Comparison of ENCODE assay signal across 1 cellular context in the genomic region with DNA sequence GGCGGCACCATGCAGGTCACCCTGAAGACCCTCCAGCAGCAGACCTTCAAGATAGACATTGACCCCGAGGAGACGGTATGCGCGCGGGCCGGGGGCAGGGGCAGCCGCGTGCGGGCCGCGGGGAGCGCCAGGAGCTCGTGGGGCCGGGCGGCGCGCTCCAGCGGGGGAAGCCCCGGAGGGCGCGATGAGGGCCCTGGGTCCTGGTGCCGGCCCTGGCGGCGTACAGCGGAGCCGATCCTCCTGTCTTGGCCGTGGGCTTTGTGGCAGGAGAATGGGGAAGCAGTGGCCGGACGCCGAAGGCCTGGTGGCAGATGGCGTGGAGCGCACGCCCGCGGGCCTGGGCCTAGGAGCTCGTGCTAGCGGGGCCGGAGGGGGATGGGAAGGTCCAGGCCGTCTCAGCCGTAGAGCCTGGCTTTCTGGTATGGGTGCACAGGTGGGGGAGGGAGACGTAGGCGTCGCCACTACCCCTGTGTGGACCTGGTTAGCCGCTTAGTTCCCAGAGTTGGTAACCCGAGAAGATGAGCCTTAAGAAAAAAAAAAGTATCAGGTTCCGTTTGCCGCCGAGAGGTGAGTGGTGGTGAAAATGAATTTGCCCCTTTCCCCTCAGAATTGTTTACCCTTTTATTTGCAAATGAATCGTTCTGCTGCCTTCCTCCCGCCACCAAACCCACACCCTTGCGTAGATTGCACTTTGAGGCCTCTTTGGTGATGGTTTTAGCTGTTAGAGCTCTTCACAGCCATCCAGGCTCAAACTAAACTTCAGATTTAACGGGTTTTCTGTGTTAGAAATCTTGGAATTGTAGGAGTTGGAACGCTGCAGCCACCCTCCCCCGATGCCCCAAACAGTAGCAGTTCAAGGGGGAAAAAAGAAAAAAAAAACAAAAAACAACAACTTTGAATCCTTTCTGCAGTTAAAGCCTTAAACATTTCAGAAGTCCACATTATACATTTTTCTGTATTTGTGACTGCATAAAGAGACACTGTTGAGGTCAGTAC.
TF ChIP-seq lines count a peak whose summit lies in the region.

No MANE protein-coding gene starts in this region.

TF ChIP-seq in HepG2, 621 proteins besides CTCF, POLR2A, EP300 and RAD21 (continued from another document and continues in another):
- no peak for TF ChIP-seq CENPT (CRISPR knock-in tag; IDR thresholded peaks at IDR 0.05; ENCODE audit: low read depth)
- TF ChIP-seq, protein P1, sequence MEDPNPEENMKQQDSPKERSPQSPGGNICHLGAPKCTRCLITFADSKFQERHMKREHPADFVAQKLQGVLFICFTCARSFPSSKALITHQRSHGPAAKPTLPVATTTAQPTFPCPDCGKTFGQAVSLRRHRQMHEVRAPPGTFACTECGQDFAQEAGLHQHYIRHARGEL (CRISPR knock-in tag; IDR thresholded peaks at IDR 0.05), result no peak
- 0 out of 2 replicates have a peak, but pooled peaks have one; percentile 15 for TF ChIP-seq GATAD2A (CRISPR knock-in tag; IDR thresholded peaks at IDR 0.05)
- TF ChIP-seq RFXAP (CRISPR knock-in tag; IDR thresholded peaks at IDR 0.05; ENCODE audit: borderline replicate concordance), result no peak
- TF ChIP-seq ZNF878 (CRISPR knock-in tag; IDR thresholded peaks at IDR 0.05), result 0 out of 2 replicates have a peak, but pooled peaks have one; percentile 28
- TF ChIP-seq TRIM24 (CRISPR knock-in tag; IDR thresholded peaks at IDR 0.05), result no peak
- no peak for TF ChIP-seq ZNF839 (CRISPR knock-in tag; IDR thresholded peaks at IDR 0.05; ENCODE audit: borderline replicate concordance)
- TF ChIP-seq ZNF543 (CRISPR knock-in tag; IDR thresholded peaks at IDR 0.05), result no peak
- 0 out of 2 replicates have a peak, but pooled peaks have one; percentile 59 for TF ChIP-seq KDM4B (CRISPR knock-in tag; IDR thresholded peaks at IDR 0.05)
- peak; percentile 44; the same call in 1 of the 2 replicates for TF ChIP-seq SALL1 (CRISPR knock-in tag; IDR thresholded peaks at IDR 0.05)
- TF ChIP-seq, protein P2, sequence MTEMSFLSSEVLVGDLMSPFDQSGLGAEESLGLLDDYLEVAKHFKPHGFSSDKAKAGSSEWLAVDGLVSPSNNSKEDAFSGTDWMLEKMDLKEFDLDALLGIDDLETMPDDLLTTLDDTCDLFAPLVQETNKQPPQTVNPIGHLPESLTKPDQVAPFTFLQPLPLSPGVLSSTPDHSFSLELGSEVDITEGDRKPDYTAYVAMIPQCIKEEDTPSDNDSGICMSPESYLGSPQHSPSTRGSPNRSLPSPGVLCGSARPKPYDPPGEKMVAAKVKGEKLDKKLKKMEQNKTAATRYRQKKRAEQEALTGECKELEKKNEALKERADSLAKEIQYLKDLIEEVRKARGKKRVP (CRISPR knock-in tag; IDR thresholded peaks at IDR 0.05), result no peak
- TF ChIP-seq ZNF234 (CRISPR knock-in tag; conservative IDR thresholded peaks at IDR 0.05), result 0 out of 2 replicates have a peak, but pooled peaks have one; percentile 69
- no peak for TF ChIP-seq ZNF160 (CRISPR knock-in tag; IDR thresholded peaks at IDR 0.05)
- no peak for TF ChIP-seq REL (CRISPR knock-in tag; conservative IDR thresholded peaks at IDR 0.05)
- no peak for TF ChIP-seq ZSCAN29 (CRISPR knock-in tag; conservative IDR thresholded peaks at IDR 0.05)
- TF ChIP-seq, protein P3, sequence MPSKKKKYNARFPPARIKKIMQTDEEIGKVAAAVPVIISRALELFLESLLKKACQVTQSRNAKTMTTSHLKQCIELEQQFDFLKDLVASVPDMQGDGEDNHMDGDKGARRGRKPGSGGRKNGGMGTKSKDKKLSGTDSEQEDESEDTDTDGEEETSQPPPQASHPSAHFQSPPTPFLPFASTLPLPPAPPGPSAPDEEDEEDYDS (CRISPR knock-in tag; IDR thresholded peaks at IDR 0.05), result no peak
- no peak for TF ChIP-seq ZNF652 (CRISPR knock-in tag; IDR thresholded peaks at IDR 0.05; ENCODE audit: borderline replicate concordance, low read depth)
- 0 out of 2 replicates have a peak, but pooled peaks have one; percentile 23 for TF ChIP-seq ZNF205 (CRISPR knock-in tag; IDR thresholded peaks at IDR 0.05)
- TF ChIP-seq PRMT3 (CRISPR knock-in tag; IDR thresholded peaks at IDR 0.05; ENCODE audit: borderline replicate concordance, low read depth), result no peak
- TF ChIP-seq ZNF468 (CRISPR knock-in tag; IDR thresholded peaks at IDR 0.05), result no peak
- TF ChIP-seq ZFP62 (CRISPR knock-in tag; IDR thresholded peaks at IDR 0.05), result no peak
- TF ChIP-seq NFRKB (IDR thresholded peaks at IDR 0.05), result no peak
- TF ChIP-seq, protein P4, sequence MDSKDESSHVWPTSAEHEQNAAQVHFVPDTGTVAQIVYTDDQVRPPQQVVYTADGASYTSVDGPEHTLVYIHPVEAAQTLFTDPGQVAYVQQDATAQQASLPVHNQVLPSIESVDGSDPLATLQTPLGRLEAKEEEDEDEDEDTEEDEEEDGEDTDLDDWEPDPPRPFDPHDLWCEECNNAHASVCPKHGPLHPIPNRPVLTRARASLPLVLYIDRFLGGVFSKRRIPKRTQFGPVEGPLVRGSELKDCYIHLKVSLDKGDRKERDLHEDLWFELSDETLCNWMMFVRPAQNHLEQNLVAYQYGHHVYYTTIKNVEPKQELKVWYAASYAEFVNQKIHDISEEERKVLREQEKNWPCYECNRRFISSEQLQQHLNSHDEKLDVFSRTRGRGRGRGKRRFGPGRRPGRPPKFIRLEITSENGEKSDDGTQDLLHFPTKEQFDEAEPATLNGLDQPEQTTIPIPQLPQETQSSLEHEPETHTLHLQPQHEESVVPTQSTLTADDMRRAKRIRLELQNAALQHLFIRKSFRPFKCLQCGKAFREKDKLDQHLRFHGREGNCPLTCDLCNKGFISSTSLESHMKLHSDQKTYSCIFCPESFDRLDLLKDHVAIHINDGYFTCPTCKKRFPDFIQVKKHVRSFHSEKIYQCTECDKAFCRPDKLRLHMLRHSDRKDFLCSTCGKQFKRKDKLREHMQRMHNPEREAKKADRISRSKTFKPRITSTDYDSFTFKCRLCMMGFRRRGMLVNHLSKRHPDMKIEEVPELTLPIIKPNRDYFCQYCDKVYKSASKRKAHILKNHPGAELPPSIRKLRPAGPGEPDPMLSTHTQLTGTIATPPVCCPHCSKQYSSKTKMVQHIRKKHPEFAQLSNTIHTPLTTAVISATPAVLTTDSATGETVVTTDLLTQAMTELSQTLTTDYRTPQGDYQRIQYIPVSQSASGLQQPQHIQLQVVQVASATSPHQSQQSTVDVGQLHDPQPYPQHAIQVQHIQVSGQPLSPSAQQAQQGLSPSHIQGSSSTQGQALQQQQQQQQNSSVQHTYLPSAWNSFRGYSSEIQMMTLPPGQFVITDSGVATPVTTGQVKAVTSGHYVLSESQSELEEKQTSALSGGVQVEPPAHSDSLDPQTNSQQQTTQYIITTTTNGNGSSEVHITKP (CRISPR knock-in tag; IDR thresholded peaks at IDR 0.05; ENCODE audit: low read depth), result 0 out of 2 replicates have a peak, but pooled peaks have one; percentile 34
- no peak for TF ChIP-seq ZNF713 (CRISPR knock-in tag; IDR thresholded peaks at IDR 0.05)
- no peak for TF ChIP-seq XRCC5 (optimal IDR thresholded peaks at IDR 0.05; ENCODE audit: low read length)
- TF ChIP-seq MED13 (CRISPR knock-in tag; IDR thresholded peaks at IDR 0.05), result no peak
- TF ChIP-seq MIER2 (CRISPR knock-in tag; IDR thresholded peaks at IDR 0.05), result no peak
- peak; percentile 74 for TF ChIP-seq ASH2L (IDR thresholded peaks at IDR 0.05; ENCODE audit: insufficient read length, low read depth, low read length)
- TF ChIP-seq, protein P5, sequence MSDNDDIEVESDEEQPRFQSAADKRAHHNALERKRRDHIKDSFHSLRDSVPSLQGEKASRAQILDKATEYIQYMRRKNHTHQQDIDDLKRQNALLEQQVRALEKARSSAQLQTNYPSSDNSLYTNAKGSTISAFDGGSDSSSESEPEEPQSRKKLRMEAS (IDR thresholded peaks at IDR 0.05), result peak; percentile 70
- no peak for TF ChIP-seq TMF1 (CRISPR knock-in tag; IDR thresholded peaks at IDR 0.05; ENCODE audit: low read depth)
- no peak for TF ChIP-seq WIZ (CRISPR knock-in tag; IDR thresholded peaks at IDR 0.05)
- TF ChIP-seq, protein P6, sequence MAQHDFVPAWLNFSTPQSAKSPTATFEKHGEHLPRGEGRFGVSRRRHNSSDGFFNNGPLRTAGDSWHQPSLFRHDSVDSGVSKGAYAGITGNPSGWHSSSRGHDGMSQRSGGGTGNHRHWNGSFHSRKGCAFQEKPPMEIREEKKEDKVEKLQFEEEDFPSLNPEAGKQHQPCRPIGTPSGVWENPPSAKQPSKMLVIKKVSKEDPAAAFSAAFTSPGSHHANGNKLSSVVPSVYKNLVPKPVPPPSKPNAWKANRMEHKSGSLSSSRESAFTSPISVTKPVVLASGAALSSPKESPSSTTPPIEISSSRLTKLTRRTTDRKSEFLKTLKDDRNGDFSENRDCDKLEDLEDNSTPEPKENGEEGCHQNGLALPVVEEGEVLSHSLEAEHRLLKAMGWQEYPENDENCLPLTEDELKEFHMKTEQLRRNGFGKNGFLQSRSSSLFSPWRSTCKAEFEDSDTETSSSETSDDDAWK (CRISPR knock-in tag; IDR thresholded peaks at IDR 0.05), result no peak
- no peak; the same call in 1 of the 2 replicates for TF ChIP-seq ZNF678 (CRISPR knock-in tag; IDR thresholded peaks at IDR 0.05)
- TF ChIP-seq SP5 (CRISPR knock-in tag; IDR thresholded peaks at IDR 0.05; ENCODE audit: borderline replicate concordance, low read depth), result no peak
- TF ChIP-seq MTA1 (CRISPR knock-in tag; IDR thresholded peaks at IDR 0.05; ENCODE audit: borderline replicate concordance), result no peak
- TF ChIP-seq TARDBP (CRISPR knock-in tag; IDR thresholded peaks at IDR 0.05), result no peak; the same call in 1 of the 2 replicates
- TF ChIP-seq KDM5A (IDR thresholded peaks at IDR 0.05; ENCODE audit: borderline replicate concordance, low read length), result peak; percentile 52; the same call in 1 of the 2 replicates
- TF ChIP-seq, protein P7, sequence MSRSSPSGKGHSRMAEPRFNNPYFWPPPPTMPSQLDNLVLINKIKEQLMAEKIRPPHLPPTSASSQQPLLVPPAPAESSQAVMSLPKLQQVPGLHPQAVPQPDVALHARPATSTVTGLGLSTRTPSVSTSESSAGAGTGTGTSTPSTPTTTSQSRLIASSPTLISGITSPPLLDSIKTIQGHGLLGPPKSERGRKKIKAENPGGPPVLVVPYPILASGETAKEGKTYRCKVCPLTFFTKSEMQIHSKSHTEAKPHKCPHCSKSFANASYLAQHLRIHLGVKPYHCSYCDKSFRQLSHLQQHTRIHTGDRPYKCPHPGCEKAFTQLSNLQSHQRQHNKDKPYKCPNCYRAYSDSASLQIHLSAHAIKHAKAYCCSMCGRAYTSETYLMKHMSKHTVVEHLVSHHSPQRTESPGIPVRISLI (CRISPR knock-in tag; IDR thresholded peaks at IDR 0.05; ENCODE audit: borderline replicate concordance), result peak; percentile 86
- TF ChIP-seq, protein P8, sequence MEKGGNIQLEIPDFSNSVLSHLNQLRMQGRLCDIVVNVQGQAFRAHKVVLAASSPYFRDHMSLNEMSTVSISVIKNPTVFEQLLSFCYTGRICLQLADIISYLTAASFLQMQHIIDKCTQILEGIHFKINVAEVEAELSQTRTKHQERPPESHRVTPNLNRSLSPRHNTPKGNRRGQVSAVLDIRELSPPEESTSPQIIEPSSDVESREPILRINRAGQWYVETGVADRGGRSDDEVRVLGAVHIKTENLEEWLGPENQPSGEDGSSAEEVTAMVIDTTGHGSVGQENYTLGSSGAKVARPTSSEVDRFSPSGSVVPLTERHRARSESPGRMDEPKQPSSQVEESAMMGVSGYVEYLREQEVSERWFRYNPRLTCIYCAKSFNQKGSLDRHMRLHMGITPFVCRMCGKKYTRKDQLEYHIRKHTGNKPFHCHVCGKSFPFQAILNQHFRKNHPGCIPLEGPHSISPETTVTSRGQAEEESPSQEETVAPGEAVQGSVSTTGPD (CRISPR knock-in tag; IDR thresholded peaks at IDR 0.05), result no peak
- no peak for TF ChIP-seq FOXM1 (CRISPR knock-in tag; IDR thresholded peaks at IDR 0.05)
- TF ChIP-seq ZSCAN21 (CRISPR knock-in tag; IDR thresholded peaks at IDR 0.05; ENCODE audit: borderline replicate concordance), result no peak
- TF ChIP-seq, protein P9, sequence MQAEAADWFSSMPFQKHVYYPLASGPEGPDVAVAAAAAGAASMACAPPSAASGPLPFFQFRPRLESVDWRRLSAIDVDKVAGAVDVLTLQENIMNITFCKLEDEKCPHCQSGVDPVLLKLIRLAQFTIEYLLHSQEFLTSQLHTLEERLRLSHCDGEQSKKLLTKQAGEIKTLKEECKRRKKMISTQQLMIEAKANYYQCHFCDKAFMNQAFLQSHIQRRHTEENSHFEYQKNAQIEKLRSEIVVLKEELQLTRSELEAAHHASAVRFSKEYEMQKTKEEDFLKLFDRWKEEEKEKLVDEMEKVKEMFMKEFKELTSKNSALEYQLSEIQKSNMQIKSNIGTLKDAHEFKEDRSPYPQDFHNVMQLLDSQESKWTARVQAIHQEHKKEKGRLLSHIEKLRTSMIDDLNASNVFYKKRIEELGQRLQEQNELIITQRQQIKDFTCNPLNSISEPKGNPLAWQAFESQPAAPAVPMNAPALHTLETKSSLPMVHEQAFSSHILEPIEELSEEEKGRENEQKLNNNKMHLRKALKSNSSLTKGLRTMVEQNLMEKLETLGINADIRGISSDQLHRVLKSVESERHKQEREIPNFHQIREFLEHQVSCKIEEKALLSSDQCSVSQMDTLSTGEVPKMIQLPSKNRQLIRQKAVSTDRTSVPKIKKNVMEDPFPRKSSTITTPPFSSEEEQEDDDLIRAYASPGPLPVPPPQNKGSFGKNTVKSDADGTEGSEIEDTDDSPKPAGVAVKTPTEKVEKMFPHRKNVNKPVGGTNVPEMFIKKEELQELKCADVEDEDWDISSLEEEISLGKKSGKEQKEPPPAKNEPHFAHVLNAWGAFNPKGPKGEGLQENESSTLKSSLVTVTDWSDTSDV (CRISPR knock-in tag; IDR thresholded peaks at IDR 0.05), result no peak
